ENCODE assay signal across 10 cellular contexts in genomic region chr2:207257291-207258190, GRCh38.
A peak's percentile ranks its signal among the peaks of the same experiment; 100 is the strongest.
DNase-seq lines count a peak whose midpoint lies in the region; ATAC-seq and TF ChIP-seq lines count a peak whose summit lies in the region.
"Had no signal": no experiment of that assay in that cellular context is flagged by ENCODE, and none has a peak within 500 bp of the region (broad histone marks: within the 10 kb centered on the region; RNA-seq: fewer than 3 reads in every experiment).

No MANE protein-coding gene starts in this region.

- intact Hi-C loops in prostate gland (cut with DNase I) = loop anchor here (2.0 kb wide), 1 partner anchor 91 kb away; no protein-coding TSS in a partner anchor

- WGBS in prostate gland = 48% methylated on average over 9 of the region's 9 CpGs

- H3K4me1 Mint-ChIP-seq in activated T-cell treated with anti-CD3 and anti-CD28 coated beads, Interleukin-2, amount 50 U/mL, for 72 hours (ENCODE audit: low read depth) = peaks cover 34% of the 10 kb centered on the region
- H3K4me1 Mint-ChIP-seq in progenitor cell of endocrine pancreas (ENCODE audit: low read depth) = peaks cover 18% of the 10 kb centered on the region

- H3K4me3 ChIP-seq in duodenal mucosa (ENCODE audit: low read depth in 1 of 2, low read length in 2 of 2) = no peak overlapping the region
- no peak overlapping the region for H3K4me3 ChIP-seq in prostate gland

- H3K9me3 ChIP-seq in duodenal mucosa (ENCODE audit: control insufficient read depth in 1 of 2, low read length in 2 of 2) (no peaks in the 10 kb centered on the region), prostate gland (no peaks in the 10 kb centered on the region)

- DNase-seq in COLO668 (lab: John Stamatoyannopoulos, UW; ENCODE audit: unreplicated experiment) = peak; percentile 16
- DNase-seq in NCI-H345 treated with DMSO at 0.1 percent for 48 hours (lab: John Stamatoyannopoulos, UW; ENCODE audit: unreplicated experiment) = peak; percentile 53
- no peak for DNase-seq in prostate gland (ENCODE audit: low spot score)
- DNase-seq in activated T-cell treated with anti-CD3 and anti-CD28 coated beads, Interleukin-2, amount 50 U/mL, for 72 hours = no peak
- DNase-seq in progenitor cell of endocrine pancreas (ENCODE audit: low spot score, unreplicated experiment) = no peak
- DNase-seq in MV-4-11 (lab: John Stamatoyannopoulos, UW) = no peak
- DNase-seq: activated CD4-positive, alpha-beta T cell treated with anti-CD3 and anti-CD28 coated beads for 48 hours had no signal

- H3K9ac ChIP-seq in duodenal mucosa (ENCODE audit: low read depth in 1 of 2, low read length in 2 of 2) = no peak overlapping the region

- TF ChIP-seq POLR2A in prostate gland (IDR thresholded peaks at IDR 0.05) = no peak

- no peak overlapping the region for H3K4me3 Mint-ChIP-seq in activated T-cell treated with anti-CD3 and anti-CD28 coated beads, Interleukin-2, amount 50 U/mL, for 72 hours
- no peak overlapping the region for H3K4me3 Mint-ChIP-seq in progenitor cell of endocrine pancreas (ENCODE audit: low read depth)

- no peaks in the 10 kb centered on the region for H3K27me3 ChIP-seq in duodenal mucosa (ENCODE audit: control insufficient read depth in 1 of 2, insufficient read depth in 2 of 2, low read length in 2 of 2)
- H3K27me3 ChIP-seq in prostate gland (replicated peaks; ENCODE audit: insufficient read depth) = no peaks in the 10 kb centered on the region

- peaks cover 31% of the 10 kb centered on the region for H3K27me3 Mint-ChIP-seq in activated T-cell treated with anti-CD3 and anti-CD28 coated beads, Interleukin-2, amount 50 U/mL, for 72 hours (ENCODE audit: low read depth)
- H3K27me3 Mint-ChIP-seq in progenitor cell of endocrine pancreas = peaks cover 72% of the 10 kb centered on the region

- H3K36me3 ChIP-seq in duodenal mucosa (ENCODE audit: control insufficient read depth in 1 of 2, insufficient read depth in 2 of 2, low read length in 2 of 2) = no peaks in the 10 kb centered on the region
- no peaks in the 10 kb centered on the region for H3K36me3 ChIP-seq in prostate gland

- no peak overlapping the region for H3K27ac Mint-ChIP-seq in activated T-cell treated with anti-CD3 and anti-CD28 coated beads, Interleukin-2, amount 50 U/mL, for 72 hours
- H3K27ac Mint-ChIP-seq in progenitor cell of endocrine pancreas = no peak overlapping the region
- H3K27ac Mint-ChIP-seq: activated naive CD4-positive, alpha-beta T cell treated with anti-CD3 and anti-CD28 coated beads, Interleukin-2, amount 50 U/mL, for 72 hours had no signal

- no peaks in the 10 kb centered on the region for H3K9me3 Mint-ChIP-seq in activated T-cell treated with anti-CD3 and anti-CD28 coated beads, Interleukin-2, amount 50 U/mL, for 72 hours
- H3K9me3 Mint-ChIP-seq in progenitor cell of endocrine pancreas (ENCODE audit: low read depth) = no peaks in the 10 kb centered on the region
- H3K9me3 Mint-ChIP-seq: activated naive CD4-positive, alpha-beta T cell treated with anti-CD3 and anti-CD28 coated beads, Interleukin-2, amount 50 U/mL, for 72 hours had no signal

- ATAC-seq in activated T-cell treated with anti-CD3 and anti-CD28 coated beads, Interleukin-2, amount 50 U/mL, for 72 hours (replicated peaks in 1 of 2) = no peak
- no peak for ATAC-seq in GM21367 (IDR thresholded peaks at IDR 0.05; ENCODE audit: unreplicated experiment)
- ATAC-seq: activated naive CD4-positive, alpha-beta T cell treated with anti-CD3 and anti-CD28 coated beads, Interleukin-2, amount 50 U/mL, for 72 hours had no signal

- H3K27ac ChIP-seq in duodenal mucosa (ENCODE audit: low read depth, low read length) (peak overlapping the region; percentile 28), prostate gland (peak overlapping the region; percentile 54 to 65)

- no peak for TF ChIP-seq CTCF in prostate gland (IDR thresholded peaks at IDR 0.05)
- no peak for TF ChIP-seq CTCF in progenitor cell of endocrine pancreas (IDR thresholded peaks at IDR 0.05; ENCODE audit: unreplicated experiment)

- peaks cover 20% of the 10 kb centered on the region in 2 donors for H3K4me1 ChIP-seq in duodenal mucosa (ENCODE audit: control insufficient read depth in 1 of 2, insufficient read depth in 2 of 2, low read length in 2 of 2)
- H3K4me1 ChIP-seq in prostate gland (replicated peaks) = peaks cover 15% of the 10 kb centered on the region

- H3K36me3 Mint-ChIP-seq in activated T-cell treated with anti-CD3 and anti-CD28 coated beads, Interleukin-2, amount 50 U/mL, for 72 hours (ENCODE audit: insufficient read depth in 2 of 2) = no peaks in the 10 kb centered on the region
- H3K36me3 Mint-ChIP-seq in progenitor cell of endocrine pancreas (ENCODE audit: insufficient read depth) = no peaks in the 10 kb centered on the region
- H3K36me3 Mint-ChIP-seq: activated naive CD4-positive, alpha-beta T cell treated with anti-CD3 and anti-CD28 coated beads, Interleukin-2, amount 50 U/mL, for 72 hours had no signal

Comparison
In these comparisons a context has a peak if more than half of its experiments do, and no peak if none do; other contexts are left out.
1. DNase-seq: peak in COLO668 (single experiment) and NCI-H345 treated with DMSO at 0.1 percent for 48 hours (single experiment); none in prostate gland (single experiment), activated T-cell treated with anti-CD3 and anti-CD28 coated beads, Interleukin-2, amount 50 U/mL, for 72 hours (0 of 2), progenitor cell of endocrine pancreas (single experiment) and MV-4-11 (single experiment).